Comparison of ENCODE assay signal across 2 cellular contexts in the genomic region with DNA sequence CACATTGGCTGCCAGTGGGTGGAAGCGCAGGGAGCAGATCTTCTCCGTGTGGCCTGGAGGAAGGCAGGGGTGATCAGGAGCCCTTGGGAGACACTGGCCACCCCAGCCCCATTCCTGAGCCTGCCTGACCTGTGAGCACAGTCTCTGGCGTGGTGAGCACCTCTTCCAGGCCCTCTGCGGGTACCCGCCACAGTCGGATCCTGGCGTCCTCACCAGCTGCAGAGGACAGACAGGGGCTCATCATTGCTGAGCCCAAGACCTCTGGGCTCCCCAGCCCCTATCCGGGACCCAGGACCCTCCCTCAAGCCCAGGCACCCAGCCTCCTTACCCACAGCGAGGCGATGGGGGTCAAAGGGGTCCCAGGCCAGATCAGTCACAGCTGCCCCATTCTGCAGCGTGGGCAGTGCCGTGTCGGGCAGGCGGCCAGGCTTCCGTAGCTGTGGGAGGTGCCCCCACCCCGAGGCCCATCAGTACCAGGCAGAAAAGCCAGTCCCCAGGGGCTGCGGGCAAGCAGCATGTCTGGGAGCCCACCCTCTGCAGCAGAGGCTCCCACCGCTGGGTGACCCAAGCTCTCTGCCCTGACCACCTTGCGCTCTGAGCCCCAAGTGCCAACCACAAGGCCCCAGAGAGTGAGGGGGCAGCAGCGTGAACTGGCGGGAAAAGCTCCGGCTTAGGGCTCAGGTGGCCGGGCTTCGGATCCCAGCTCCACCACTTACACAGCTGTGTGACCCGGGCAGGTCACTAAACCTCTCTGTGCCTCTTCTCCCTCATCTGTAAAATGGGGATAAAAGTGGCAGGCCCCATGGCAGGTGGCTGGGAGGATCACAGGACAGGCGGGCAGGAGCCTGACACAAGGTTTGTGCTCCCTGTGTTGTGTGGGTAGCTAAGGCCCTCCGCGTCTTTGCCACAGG.
A peak's percentile ranks its signal among the peaks of the same experiment; 100 is the strongest.
TF ChIP-seq lines count a peak whose summit lies in the region.

No MANE protein-coding gene starts in this region.

TF ChIP-seq in K562, 482 proteins besides CTCF, POLR2A, EP300 and RAD21 (continues in another document):
- TF ChIP-seq E2F5 (CRISPR knock-in tag; IDR thresholded peaks at IDR 0.05) (no peak), SMAD1 (IDR thresholded peaks at IDR 0.05; ENCODE audit: low read depth, low read length, partially characterized antibody) (no peak), ZBTB2 (IDR thresholded peaks at IDR 0.05) (no peak), RBM22 (IDR thresholded peaks at IDR 0.05; ENCODE audit: low read depth, low read length, poor library complexity, severe bottlenecking) (peak; percentile 32), E2F8 (IDR thresholded peaks at IDR 0.05; ENCODE audit: low read depth, partially characterized antibody) (no peak), SNRNP70 (optimal IDR thresholded peaks at IDR 0.05; ENCODE audit: low read depth, low read length) (no peak), ZNF175 (CRISPR knock-in tag; IDR thresholded peaks at IDR 0.05; ENCODE audit: low read depth) (no peak), KDM1A (IDR thresholded peaks at IDR 0.05) (peak in 1 of 2 experiments; percentile 54; a peak in 1 of 4 replicates), ZNF436 (CRISPR knock-in tag; IDR thresholded peaks at IDR 0.05) (no peak), GABPA (tag; conservative IDR thresholded peaks at IDR 0.05; ENCODE audit: low read depth) (no peak), KAT8 (IDR thresholded peaks at IDR 0.05; ENCODE audit: low read depth) (no peak), BCOR (IDR thresholded peaks at IDR 0.05) (peak; percentile 85), SRSF1 (IDR thresholded peaks at IDR 0.05; ENCODE audit: low read depth, low read length) (no peak), FOXK1 (CRISPR knock-in tag; IDR thresholded peaks at IDR 0.05; ENCODE audit: borderline replicate concordance) (no peak), MAX (CRISPR knock-in tag; IDR thresholded peaks at IDR 0.05) (no peak), FOXA3 (CRISPR knock-in tag; conservative IDR thresholded peaks at IDR 0.05 in 1 of 2, IDR thresholded peaks at IDR 0.05 in 1 of 2) (no peak), PHF21A (IDR thresholded peaks at IDR 0.05; ENCODE audit: borderline replicate concordance, low read depth) (no peak)
- TF ChIP-seq, protein P1, sequence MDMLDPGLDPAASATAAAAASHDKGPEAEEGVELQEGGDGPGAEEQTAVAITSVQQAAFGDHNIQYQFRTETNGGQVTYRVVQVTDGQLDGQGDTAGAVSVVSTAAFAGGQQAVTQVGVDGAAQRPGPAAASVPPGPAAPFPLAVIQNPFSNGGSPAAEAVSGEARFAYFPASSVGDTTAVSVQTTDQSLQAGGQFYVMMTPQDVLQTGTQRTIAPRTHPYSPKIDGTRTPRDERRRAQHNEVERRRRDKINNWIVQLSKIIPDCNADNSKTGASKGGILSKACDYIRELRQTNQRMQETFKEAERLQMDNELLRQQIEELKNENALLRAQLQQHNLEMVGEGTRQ (CRISPR knock-in tag; IDR thresholded peaks at IDR 0.05), result no peak
- TF ChIP-seq, protein P2, sequence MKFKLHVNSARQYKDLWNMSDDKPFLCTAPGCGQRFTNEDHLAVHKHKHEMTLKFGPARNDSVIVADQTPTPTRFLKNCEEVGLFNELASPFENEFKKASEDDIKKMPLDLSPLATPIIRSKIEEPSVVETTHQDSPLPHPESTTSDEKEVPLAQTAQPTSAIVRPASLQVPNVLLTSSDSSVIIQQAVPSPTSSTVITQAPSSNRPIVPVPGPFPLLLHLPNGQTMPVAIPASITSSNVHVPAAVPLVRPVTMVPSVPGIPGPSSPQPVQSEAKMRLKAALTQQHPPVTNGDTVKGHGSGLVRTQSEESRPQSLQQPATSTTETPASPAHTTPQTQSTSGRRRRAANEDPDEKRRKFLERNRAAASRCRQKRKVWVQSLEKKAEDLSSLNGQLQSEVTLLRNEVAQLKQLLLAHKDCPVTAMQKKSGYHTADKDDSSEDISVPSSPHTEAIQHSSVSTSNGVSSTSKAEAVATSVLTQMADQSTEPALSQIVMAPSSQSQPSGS (CRISPR knock-in tag; IDR thresholded peaks at IDR 0.05), result no peak

TF ChIP-seq in WTC11, 78 proteins besides CTCF, POLR2A, EP300 and RAD21:
- no peak for TF ChIP-seq ZNF423 (CRISPR knock-in tag; IDR thresholded peaks at IDR 0.05)
- TF ChIP-seq JAZF1 (CRISPR knock-in tag; IDR thresholded peaks at IDR 0.05), result no peak
- TF ChIP-seq AFF4 (CRISPR knock-in tag; IDR thresholded peaks at IDR 0.05; ENCODE audit: borderline replicate concordance), result no peak
- TF ChIP-seq MLX (CRISPR knock-in tag; IDR thresholded peaks at IDR 0.05), result no peak
- TF ChIP-seq, protein P3, sequence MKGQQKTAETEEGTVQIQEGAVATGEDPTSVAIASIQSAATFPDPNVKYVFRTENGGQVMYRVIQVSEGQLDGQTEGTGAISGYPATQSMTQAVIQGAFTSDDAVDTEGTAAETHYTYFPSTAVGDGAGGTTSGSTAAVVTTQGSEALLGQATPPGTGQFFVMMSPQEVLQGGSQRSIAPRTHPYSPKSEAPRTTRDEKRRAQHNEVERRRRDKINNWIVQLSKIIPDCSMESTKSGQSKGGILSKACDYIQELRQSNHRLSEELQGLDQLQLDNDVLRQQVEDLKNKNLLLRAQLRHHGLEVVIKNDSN (CRISPR knock-in tag; IDR thresholded peaks at IDR 0.05), result no peak
- no peak for TF ChIP-seq TCF7 (CRISPR knock-in tag; IDR thresholded peaks at IDR 0.05; ENCODE audit: low read depth)
- no peak for TF ChIP-seq KAT7 (CRISPR knock-in tag; IDR thresholded peaks at IDR 0.05; ENCODE audit: borderline replicate concordance)
- no peak for TF ChIP-seq FOXK1 (CRISPR knock-in tag; IDR thresholded peaks at IDR 0.05)
- TF ChIP-seq ESRRA (CRISPR knock-in tag; IDR thresholded peaks at IDR 0.05; ENCODE audit: borderline replicate concordance), result no peak
- TF ChIP-seq ZNF219 (CRISPR knock-in tag; IDR thresholded peaks at IDR 0.05; ENCODE audit: borderline replicate concordance), result no peak
- TF ChIP-seq MAX (CRISPR knock-in tag; IDR thresholded peaks at IDR 0.05), result no peak
- TF ChIP-seq ZNF396 (CRISPR knock-in tag; IDR thresholded peaks at IDR 0.05; ENCODE audit: borderline replicate concordance), result no peak
- TF ChIP-seq ZNF317 (CRISPR knock-in tag; IDR thresholded peaks at IDR 0.05; ENCODE audit: borderline replicate concordance, low read depth), result no peak
- no peak for TF ChIP-seq EMX1 (CRISPR knock-in tag; IDR thresholded peaks at IDR 0.05)
- no peak for TF ChIP-seq ZSCAN18 (CRISPR knock-in tag; IDR thresholded peaks at IDR 0.05)
- TF ChIP-seq RORB (CRISPR knock-in tag; IDR thresholded peaks at IDR 0.05), result no peak
- no peak for TF ChIP-seq OVOL2 (CRISPR knock-in tag; IDR thresholded peaks at IDR 0.05; ENCODE audit: borderline replicate concordance)
- no peak for TF ChIP-seq ZNF416 (CRISPR knock-in tag; IDR thresholded peaks at IDR 0.05)
